2 cellular contexts compared by ENCODE assay signal in the genomic region with DNA sequence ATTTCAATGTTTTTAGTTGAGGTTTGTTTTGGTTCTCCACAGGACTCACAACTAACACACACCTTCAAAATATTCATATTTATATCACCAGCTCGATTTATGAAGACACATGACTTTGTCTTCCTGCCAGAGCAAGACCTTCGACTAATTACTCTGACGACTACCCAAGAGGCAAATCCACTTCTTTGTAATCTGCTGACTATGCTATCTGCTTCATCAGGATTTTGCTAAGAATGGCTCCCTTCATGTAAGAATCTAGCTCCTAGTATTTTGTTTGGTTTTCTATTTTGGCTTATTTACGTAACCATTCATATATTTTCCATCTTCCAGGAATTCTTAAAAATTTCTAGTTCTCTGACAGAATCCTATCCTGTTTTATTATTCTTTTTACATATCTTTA.
TF ChIP-seq lines count a peak whose summit lies in the region.

No MANE protein-coding gene starts in this region.

TF ChIP-seq in HepG2, 621 proteins besides CTCF, POLR2A, EP300 and RAD21:
- no peak for TF ChIP-seq RERE (CRISPR knock-in tag; IDR thresholded peaks at IDR 0.05; ENCODE audit: low read depth)
- TF ChIP-seq HMG20B (CRISPR knock-in tag; conservative IDR thresholded peaks at IDR 0.05): no peak
- no peak for TF ChIP-seq YY1 (IDR thresholded peaks at IDR 0.05; ENCODE audit: insufficient read depth, insufficient replicate concordance, low read depth, low read length)
- peak; percentile 81 for TF ChIP-seq MAFF (IDR thresholded peaks at IDR 0.05; ENCODE audit: low read depth, low read length)
- no peak for TF ChIP-seq YEATS4 (CRISPR knock-in tag; IDR thresholded peaks at IDR 0.05; ENCODE audit: borderline replicate concordance)
- peak; percentile 66 to 82 for TF ChIP-seq MAFK (conservative IDR thresholded peaks at IDR 0.05 in 1 of 2, IDR thresholded peaks at IDR 0.05 in 1 of 2; ENCODE audit: low read length in 2 of 2)

TF ChIP-seq in GM12878, 131 proteins besides CTCF, POLR2A, EP300 and RAD21 (continued from another document):
- TF ChIP-seq, protein P1, sequence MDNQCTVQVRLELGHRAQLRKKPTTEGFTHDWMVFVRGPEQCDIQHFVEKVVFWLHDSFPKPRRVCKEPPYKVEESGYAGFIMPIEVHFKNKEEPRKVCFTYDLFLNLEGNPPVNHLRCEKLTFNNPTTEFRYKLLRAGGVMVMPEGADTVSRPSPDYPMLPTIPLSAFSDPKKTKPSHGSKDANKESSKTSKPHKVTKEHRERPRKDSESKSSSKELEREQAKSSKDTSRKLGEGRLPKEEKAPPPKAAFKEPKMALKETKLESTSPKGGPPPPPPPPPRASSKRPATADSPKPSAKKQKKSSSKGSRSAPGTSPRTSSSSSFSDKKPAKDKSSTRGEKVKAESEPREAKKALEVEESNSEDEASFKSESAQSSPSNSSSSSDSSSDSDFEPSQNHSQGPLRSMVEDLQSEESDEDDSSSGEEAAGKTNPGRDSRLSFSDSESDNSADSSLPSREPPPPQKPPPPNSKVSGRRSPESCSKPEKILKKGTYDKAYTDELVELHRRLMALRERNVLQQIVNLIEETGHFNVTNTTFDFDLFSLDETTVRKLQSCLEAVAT (IDR thresholded peaks at IDR 0.05): no peak
